ENCODE assay signal across 8 cellular contexts in the genomic region with DNA sequence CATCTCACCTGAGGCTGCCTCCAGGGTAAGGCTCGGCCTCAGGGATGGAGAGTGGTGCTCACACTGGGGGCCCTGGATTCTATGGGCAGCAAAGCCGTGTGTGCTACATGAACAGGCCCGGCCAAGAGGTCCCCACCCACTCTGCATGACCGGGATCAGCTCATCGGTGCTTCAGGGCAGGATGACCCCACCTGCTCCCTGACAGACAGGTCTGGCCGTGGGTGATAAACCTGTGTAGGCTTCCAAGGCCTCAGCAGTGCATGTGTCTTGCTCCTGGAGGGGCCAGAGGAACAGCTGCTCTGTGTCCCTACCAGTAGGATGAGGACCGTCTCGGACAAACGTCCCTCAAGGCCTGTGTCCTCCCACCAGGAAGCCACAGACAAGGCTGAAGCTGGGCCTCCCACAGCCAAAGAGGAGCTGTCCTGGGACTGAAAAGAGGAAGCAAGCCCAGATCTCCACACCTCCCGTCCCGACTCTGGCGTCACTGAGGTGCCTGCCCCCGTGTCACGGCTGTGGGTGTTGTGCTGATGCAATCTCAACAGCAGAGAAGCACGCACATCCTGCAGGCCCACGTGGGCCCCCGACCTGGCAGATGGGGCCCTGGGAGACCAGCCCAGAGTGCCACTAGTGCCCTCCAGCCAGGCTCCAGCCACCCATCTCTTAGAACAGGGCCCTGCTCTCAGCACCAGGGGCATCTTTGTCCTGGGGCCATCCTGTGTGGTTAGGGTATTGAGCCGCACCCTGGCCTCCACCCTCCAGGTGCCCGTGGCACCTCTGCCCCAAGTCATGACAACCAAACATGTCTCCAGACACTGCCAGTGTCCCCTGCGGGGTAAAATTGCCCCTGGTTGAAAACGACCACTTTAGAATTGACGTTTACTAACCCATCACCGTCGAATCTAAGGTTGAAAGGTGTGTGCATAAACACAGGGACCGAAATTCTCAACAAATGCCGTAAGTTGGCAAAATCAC.
DNase-seq lines count a peak whose midpoint lies in the region; ATAC-seq and TF ChIP-seq lines count a peak whose summit lies in the region.
"Not testable (repeated sequence)": the region's sequence is repeated elsewhere in the genome, so short reads cannot be mapped to it uniquely, and the experiment has no call there.

No MANE protein-coding gene starts in this region.

- H3K36me3 Mint-ChIP-seq in activated B cell treated with CpG ODN at 0.5 μM for 24 hours (ENCODE audit: low read depth); activated T-helper 1 cell treated with anti-CD3 and anti-CD28 coated beads, Interleukin-12 subunit alpha, Interleukin-12 subunit beta, Interleukin-2, Interleukin-4 antibody, amounts not matched to agents 30 ng/mL and 10 ng/mL and 1 ng/mL, durations not matched to agents 14 hours and 24 hours and 36 hours (ENCODE audit: low read depth): not testable (repeated sequence)

- peak; percentile 92 for ATAC-seq in GM21526 (IDR thresholded peaks at IDR 0.05; ENCODE audit: low FRiP score, unreplicated experiment)
- ATAC-seq in HG03135 (IDR thresholded peaks at IDR 0.05; ENCODE audit: unreplicated experiment), result peak; percentile 81
- peak; percentile 92 for ATAC-seq in activated B cell treated with CpG ODN at 0.5 μM for 24 hours (ENCODE audit: low read depth)
- ATAC-seq in Right ventricle myocardium inferior, result peak; percentile 78

- CTCF ChIA-PET in activated B cell treated with CpG ODN at 0.5 μM for 24 hours (lab: Charles Lee), result not testable (repeated sequence)

- POLR2A ChIA-PET in activated B cell treated with CpG ODN at 0.5 μM for 24 hours (lab: Charles Lee), result not testable (repeated sequence)

- H3K9me3 Mint-ChIP-seq in activated B cell treated with CpG ODN at 0.5 μM for 24 hours; activated T-helper 1 cell treated with anti-CD3 and anti-CD28 coated beads, Interleukin-12 subunit alpha, Interleukin-12 subunit beta, Interleukin-2, Interleukin-4 antibody, amounts not matched to agents 30 ng/mL and 10 ng/mL and 1 ng/mL, durations not matched to agents 14 hours and 24 hours and 36 hours: not testable (repeated sequence)

- intact Hi-C loops in activated B cell treated with CpG ODN at 0.5 μM for 24 hours (cut with micrococcal nuclease); activated T-helper 1 cell treated with anti-CD3 and anti-CD28 coated beads, Interleukin-12 subunit alpha, Interleukin-12 subunit beta, Interleukin-2, Interleukin-4 antibody, amounts not matched to agents 30 ng/mL and 10 ng/mL and 1 ng/mL, durations not matched to agents 14 hours and 24 hours and 36 hours (cut with micrococcal nuclease); Right ventricle myocardium inferior (cut with DNase I); posterior vena cava (cut with DNase I): not testable (repeated sequence)

- not testable (repeated sequence) for TF ChIP-seq CTCF in activated B cell treated with CpG ODN at 0.5 μM for 24 hours (IDR thresholded peaks at IDR 0.05)

- H3K27me3 Mint-ChIP-seq in activated B cell treated with CpG ODN at 0.5 μM for 24 hours; activated T-helper 1 cell treated with anti-CD3 and anti-CD28 coated beads, Interleukin-12 subunit alpha, Interleukin-12 subunit beta, Interleukin-2, Interleukin-4 antibody, amounts not matched to agents 30 ng/mL and 10 ng/mL and 1 ng/mL, durations not matched to agents 14 hours and 24 hours and 36 hours (ENCODE audit: insufficient read depth): not testable (repeated sequence)

- H3K4me1 Mint-ChIP-seq in activated B cell treated with CpG ODN at 0.5 μM for 24 hours; activated T-helper 1 cell treated with anti-CD3 and anti-CD28 coated beads, Interleukin-12 subunit alpha, Interleukin-12 subunit beta, Interleukin-2, Interleukin-4 antibody, amounts not matched to agents 30 ng/mL and 10 ng/mL and 1 ng/mL, durations not matched to agents 14 hours and 24 hours and 36 hours (ENCODE audit: low read depth): not testable (repeated sequence)

- DNase-seq in EL, result peak; percentile 12
- not testable (repeated sequence) for DNase-seq in activated B cell treated with CpG ODN at 0.5 μM for 24 hours
- peak; percentile 74 for DNase-seq in activated T-helper 1 cell treated with anti-CD3 and anti-CD28 coated beads, Interleukin-12 subunit alpha, Interleukin-12 subunit beta, Interleukin-2, Interleukin-4 antibody, amounts not matched to agents 30 ng/mL and 10 ng/mL and 1 ng/mL, durations not matched to agents 14 hours and 24 hours and 36 hours (ENCODE audit: low spot score)
- DNase-seq in Right ventricle myocardium inferior (ENCODE audit: missing footprints), result peak; percentile 89
- DNase-seq in posterior vena cava (ENCODE audit: low spot score), result peak; percentile 87
- DNase-seq in stimulated activated CD8-positive, alpha-beta memory T cell treated with anti-CD3 and anti-CD28 coated beads, Interleukin-4, amount 100 ng/mL, for 48 hours, result peak; percentile 72

- not testable (repeated sequence) for H3K4me3 Mint-ChIP-seq in activated B cell treated with CpG ODN at 0.5 μM for 24 hours; activated T-helper 1 cell treated with anti-CD3 and anti-CD28 coated beads, Interleukin-12 subunit alpha, Interleukin-12 subunit beta, Interleukin-2, Interleukin-4 antibody, amounts not matched to agents 30 ng/mL and 10 ng/mL and 1 ng/mL, durations not matched to agents 14 hours and 24 hours and 36 hours

- not testable (repeated sequence) for H3K27ac Mint-ChIP-seq in activated B cell treated with CpG ODN at 0.5 μM for 24 hours
- peak overlapping the region; percentile 44 for H3K27ac Mint-ChIP-seq in activated T-helper 1 cell treated with anti-CD3 and anti-CD28 coated beads, Interleukin-12 subunit alpha, Interleukin-12 subunit beta, Interleukin-2, Interleukin-4 antibody, amounts not matched to agents 30 ng/mL and 10 ng/mL and 1 ng/mL, durations not matched to agents 14 hours and 24 hours and 36 hours
